Comparison of ENCODE assay signal across 22 cellular contexts in genomic region chr12:41970744-41971143, GRCh38.
"Had no signal": no experiment of that assay in that cellular context is flagged by ENCODE, and none has a peak within 500 bp of the region (broad histone marks: within the 10 kb centered on the region; RNA-seq: fewer than 3 reads in every experiment).

No MANE protein-coding gene starts in this region.

- H3K9me3 ChIP-seq: esophagus squamous epithelium, left lung, right atrium auricular region, sigmoid colon, stomach, testis, tibial artery had no signal

- H3K27me3 ChIP-seq: esophagus squamous epithelium, left lung, right atrium auricular region, sigmoid colon, stomach, testis, tibial artery had no signal

- H3K79me2 ChIP-seq: parathyroid adenoma had no signal

- H3K4me1 Mint-ChIP-seq: stimulated activated effector memory CD8-positive, alpha-beta T cell treated with anti-CD3 and anti-CD28 coated beads, Interleukin-12 subunit alpha, Interleukin-12 subunit beta, amount 100 ng/mL, for 72 hours had no signal

- ATAC-seq: effector memory CD8-positive, alpha-beta T cell; left lung; natural killer cell treated with Interleukin-12 subunit alpha and Interleukin-12 subunit beta and Interleukin-15 and Interleukin-18, amount 100 ng/mL, for 72 hours; stimulated activated effector memory CD8-positive, alpha-beta T cell treated with anti-CD3 and anti-CD28 coated beads, Interleukin-12 subunit alpha, Interleukin-12 subunit beta, amount 100 ng/mL, for 72 hours had no signal

- H3K9me3 Mint-ChIP-seq: effector memory CD8-positive, alpha-beta T cell; natural killer cell treated with Interleukin-12 subunit alpha and Interleukin-12 subunit beta and Interleukin-15 and Interleukin-18, amount 100 ng/mL, for 72 hours; neural crest cell; stimulated activated effector memory CD8-positive, alpha-beta T cell treated with anti-CD3 and anti-CD28 coated beads, Interleukin-12 subunit alpha, Interleukin-12 subunit beta, amount 100 ng/mL, for 72 hours had no signal

- H2AFZ ChIP-seq: parathyroid adenoma had no signal

- H3K27ac Mint-ChIP-seq: effector memory CD8-positive, alpha-beta T cell; natural killer cell treated with Interleukin-12 subunit alpha and Interleukin-12 subunit beta and Interleukin-15 and Interleukin-18, amount 100 ng/mL, for 72 hours; progenitor cell of endocrine pancreas; stimulated activated effector memory CD8-positive, alpha-beta T cell treated with anti-CD3 and anti-CD28 coated beads, Interleukin-12 subunit alpha, Interleukin-12 subunit beta, amount 100 ng/mL, for 72 hours; type B pancreatic cell had no signal

- H3K27me3 Mint-ChIP-seq: effector memory CD8-positive, alpha-beta T cell; progenitor cell of endocrine pancreas had no signal

- DNase-seq: cerebellar nuclear complex; cortex of kidney; effector memory CD8-positive, alpha-beta T cell; erythroblast; esophagus squamous epithelium; foreskin melanocyte; head of caudate nucleus; left lung; sigmoid colon; stimulated activated CD4-positive, alpha-beta T cell treated with anti-CD3 and anti-CD28 coated beads, Interleukin-2, amount 100 ng/mL, for 24 hours; stimulated activated CD4-positive, alpha-beta T cell treated with anti-CD3 and anti-CD28 coated beads, Interleukin-4, amount 100 ng/mL, for 24 hours; stimulated activated naive CD4-positive, alpha-beta T cell treated with Interleukin-2 at 50 U/mL for 16 hours; stomach; testis; tibial artery had no signal

- H3K4me3 ChIP-seq: esophagus squamous epithelium, left lung, right atrium auricular region, sigmoid colon, stomach, testis, tibial artery had no signal

- H3K9ac ChIP-seq: parathyroid adenoma had no signal

- H3K4me3 Mint-ChIP-seq: effector memory CD8-positive, alpha-beta T cell; natural killer cell treated with Interleukin-12 subunit alpha and Interleukin-12 subunit beta and Interleukin-15 and Interleukin-18, amount 100 ng/mL, for 72 hours; neural crest cell; stimulated activated effector memory CD8-positive, alpha-beta T cell treated with anti-CD3 and anti-CD28 coated beads, Interleukin-12 subunit alpha, Interleukin-12 subunit beta, amount 100 ng/mL, for 72 hours; type B pancreatic cell had no signal

- H3K36me3 Mint-ChIP-seq: natural killer cell treated with Interleukin-12 subunit alpha and Interleukin-12 subunit beta and Interleukin-15 and Interleukin-18, amount 100 ng/mL, for 72 hours; stimulated activated effector memory CD8-positive, alpha-beta T cell treated with anti-CD3 and anti-CD28 coated beads, Interleukin-12 subunit alpha, Interleukin-12 subunit beta, amount 100 ng/mL, for 72 hours; type B pancreatic cell had no signal

- H3K4me1 ChIP-seq: left lung, parathyroid adenoma, right atrium auricular region, testis, tibial artery had no signal

- H3K36me3 ChIP-seq: esophagus squamous epithelium, left lung, right atrium auricular region, sigmoid colon, stomach, tibial artery had no signal

- H3K27ac ChIP-seq: esophagus squamous epithelium, left lung, parathyroid adenoma, right atrium auricular region, sigmoid colon, stomach, testis, tibial artery had no signal
